Comparison of ENCODE assay signal across 12 cellular contexts in the genomic region with DNA sequence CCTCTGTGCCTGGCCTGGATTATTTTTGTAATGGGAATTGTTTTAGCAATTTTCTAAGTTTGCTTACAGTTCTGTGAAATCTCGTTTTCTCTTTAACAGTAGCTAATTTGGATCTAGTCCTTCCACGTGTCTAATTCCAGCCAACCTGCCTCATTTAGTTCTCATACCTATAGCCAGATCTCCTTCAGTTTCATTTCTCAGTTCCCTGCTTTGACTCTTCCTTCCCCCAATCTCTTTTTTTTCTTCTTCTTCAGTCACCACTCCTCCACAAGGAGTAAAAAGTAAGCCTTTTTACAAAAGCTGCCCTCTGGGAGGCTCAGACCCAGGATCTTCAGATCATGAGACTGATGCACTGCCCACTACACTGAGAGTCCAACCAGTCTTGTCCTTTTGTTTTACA. TPM values are rescaled to one million over a fixed set of nuclear protein-coding genes. Genes with fewer than 3 reads are reported as not detected.
A peak's percentile ranks its signal among the peaks of the same experiment; 100 is the strongest.
DNase-seq lines count a peak whose midpoint lies in the region; ATAC-seq and TF ChIP-seq lines count a peak whose summit lies in the region.
"Had no signal": no experiment of that assay in that cellular context is flagged by ENCODE, and none has a peak within 500 bp of the region (broad histone marks: within the 10 kb centered on the region; RNA-seq: fewer than 3 reads in every experiment).

No MANE protein-coding gene starts in this region.

- H3K36me3 Mint-ChIP-seq in stimulated activated naive CD8-positive, alpha-beta T cell treated with anti-CD3 and anti-CD28 coated beads, Interleukin-15, Interleukin-2, amounts not matched to agents 100 ng/mL and 50 ng/mL, for 24 hours (ENCODE audit: low read depth): peaks cover 30% of the 10 kb centered on the region
- no peaks in the 10 kb centered on the region for H3K36me3 Mint-ChIP-seq in type B pancreatic cell

- no peak for TF ChIP-seq POLR2A in vagina (IDR thresholded peaks at IDR 0.05)

- H3K9ac ChIP-seq in SU-DHL-6 (ENCODE audit: low read length): peak overlapping the region; percentile 75

- no peak for ATAC-seq in stimulated activated naive CD8-positive, alpha-beta T cell treated with anti-CD3 and anti-CD28 coated beads, Interleukin-15, Interleukin-2, amounts not matched to agents 100 U/mL and 50 U/mL, for 24 hours
- ATAC-seq in HG02759 (IDR thresholded peaks at IDR 0.05; ENCODE audit: unreplicated experiment): no peak
- no peak for ATAC-seq in HG02571 (IDR thresholded peaks at IDR 0.05; ENCODE audit: unreplicated experiment)

- H3K4me3 Mint-ChIP-seq in stimulated activated naive CD8-positive, alpha-beta T cell treated with anti-CD3 and anti-CD28 coated beads, Interleukin-15, Interleukin-2, amounts not matched to agents 100 ng/mL and 50 ng/mL, for 24 hours: peak overlapping the region; percentile 75
- peak overlapping the region; percentile 82 for H3K4me3 Mint-ChIP-seq in type B pancreatic cell

- H3K27ac ChIP-seq in SU-DHL-6 (ENCODE audit: low read depth, low read length): peak overlapping the region; percentile 49
- no peak overlapping the region for H3K27ac ChIP-seq in vagina

- no peaks in the 10 kb centered on the region for H3K36me3 ChIP-seq in SU-DHL-6 (ENCODE audit: low read length)
- peaks cover 0 to 33% of the 10 kb centered on the region in 2 donors for H3K36me3 ChIP-seq in vagina

- no peaks in the 10 kb centered on the region for H3K9me3 Mint-ChIP-seq in stimulated activated naive CD8-positive, alpha-beta T cell treated with anti-CD3 and anti-CD28 coated beads, Interleukin-15, Interleukin-2, amounts not matched to agents 100 ng/mL and 50 ng/mL, for 24 hours
- no peaks in the 10 kb centered on the region for H3K9me3 Mint-ChIP-seq in type B pancreatic cell

- H3K4me2 ChIP-seq in SU-DHL-6 (ENCODE audit: low read depth, low read length, poor library complexity, severe bottlenecking): peak overlapping the region; percentile 89

- H3K4me1 ChIP-seq in vagina: peaks cover 34% of the 10 kb centered on the region

- peaks cover 10% of the 10 kb centered on the region; the same call in 1 of the 2 replicates for H3K79me2 ChIP-seq in SU-DHL-6 (ENCODE audit: insufficient read depth, low read length)

- no peaks in the 10 kb centered on the region for H3K27me3 Mint-ChIP-seq in stimulated activated naive CD8-positive, alpha-beta T cell treated with anti-CD3 and anti-CD28 coated beads, Interleukin-15, Interleukin-2, amounts not matched to agents 100 ng/mL and 50 ng/mL, for 24 hours
- no peaks in the 10 kb centered on the region for H3K27me3 Mint-ChIP-seq in type B pancreatic cell

- peak overlapping the region; percentile 67 for H3K4me3 ChIP-seq in SU-DHL-6 (ENCODE audit: insufficient read depth, low read length, poor library complexity, severe bottlenecking)
- peak overlapping the region; percentile 90 for H3K4me3 ChIP-seq in fibroblast of mammary gland (ENCODE audit: control insufficient read depth, low read depth, low read length)
- H3K4me3 ChIP-seq in vagina: no peak overlapping the region

- no peak overlapping the region for H2AFZ ChIP-seq in SU-DHL-6 (ENCODE audit: low read depth, low read length, severe bottlenecking)

- no peaks in the 10 kb centered on the region for H3K9me2 ChIP-seq in SU-DHL-6 (replicated peaks; ENCODE audit: insufficient read depth, low read length)

- no peaks in the 10 kb centered on the region for H4K20me1 ChIP-seq in SU-DHL-6 (ENCODE audit: low read depth, low read length)

- peak overlapping the region; percentile 88 for H3K27ac Mint-ChIP-seq in stimulated activated naive CD8-positive, alpha-beta T cell treated with anti-CD3 and anti-CD28 coated beads, Interleukin-15, Interleukin-2, amounts not matched to agents 100 ng/mL and 50 ng/mL, for 24 hours
- H3K27ac Mint-ChIP-seq in type B pancreatic cell: peak overlapping the region; percentile 7

- no peak for TF ChIP-seq CTCF in SU-DHL-6 (IDR thresholded peaks at IDR 0.05; ENCODE audit: insufficient read depth, low read length, poor library complexity, severe bottlenecking)
- TF ChIP-seq CTCF in fibroblast of mammary gland (conservative IDR thresholded peaks at IDR 0.05; ENCODE audit: control insufficient read depth, insufficient read depth, low read depth, low read length): no peak
- no peak for TF ChIP-seq CTCF in type B pancreatic cell (conservative IDR thresholded peaks at IDR 0.05)
- TF ChIP-seq CTCF in vagina (IDR thresholded peaks at IDR 0.05): no peak

- H3F3A ChIP-seq in SU-DHL-6 (ENCODE audit: insufficient read depth): peaks cover 15% of the 10 kb centered on the region

- no peaks in the 10 kb centered on the region for H3K9me3 ChIP-seq in SU-DHL-6 (ENCODE audit: insufficient read depth, low read length)
- H3K9me3 ChIP-seq in vagina: no peaks in the 10 kb centered on the region
- H3K9me3 ChIP-seq: upper lobe of left lung had no signal

- no peak for DNase-seq in stimulated activated naive CD8-positive, alpha-beta T cell treated with anti-CD3 and anti-CD28 coated beads, Interleukin-15, Interleukin-2, amounts not matched to agents 100 U/mL and 50 U/mL, for 24 hours
- DNase-seq in fibroblast of mammary gland (ENCODE audit: low read depth): no peak
- no peak for DNase-seq in type B pancreatic cell (ENCODE audit: extremely low spot score, unreplicated experiment)
- DNase-seq in vagina (ENCODE audit: extremely low spot score in 2 of 2): no peak
- DNase-seq: NCI-H510A had no signal

- H3K4me1 Mint-ChIP-seq in stimulated activated naive CD8-positive, alpha-beta T cell treated with anti-CD3 and anti-CD28 coated beads, Interleukin-15, Interleukin-2, amounts not matched to agents 100 ng/mL and 50 ng/mL, for 24 hours (ENCODE audit: low read depth): peaks cover 58% of the 10 kb centered on the region
- H3K4me1 Mint-ChIP-seq in type B pancreatic cell (ENCODE audit: unreplicated experiment): peaks cover 26% of the 10 kb centered on the region

- no peaks in the 10 kb centered on the region for H3K27me3 ChIP-seq in SU-DHL-6 (ENCODE audit: low read length)
- H3K27me3 ChIP-seq in vagina: no peaks in the 10 kb centered on the region
- H3K27me3 ChIP-seq: upper lobe of left lung had no signal

- intact Hi-C loops in vagina (cut with DNase I): no loop called here

RNA-seq across cellular contexts. Expression of a gene that starts 1.4 kb away (rescaled TPM):
- total RNA-seq in type B pancreatic cell (ENCODE audit: low replicate concordance) (14.3 and 16.4 TPM in 2 replicates), vagina (15.0 TPM)

RNA-seq across cellular contexts. Expression of a gene that starts 6.0 kb away (rescaled TPM):
- total RNA-seq in type B pancreatic cell (ENCODE audit: low replicate concordance) (5.6 and 11.1 TPM in 2 replicates), vagina (0.74 TPM)

RNA-seq across cellular contexts. Expression of a gene that starts 10.1 kb away (rescaled TPM):
- total RNA-seq in type B pancreatic cell (ENCODE audit: low replicate concordance) (156 and 170 TPM in 2 replicates), vagina (122 TPM)

RNA-seq across cellular contexts. Expression of a gene that starts 21.1 kb away (rescaled TPM):
- total RNA-seq in type B pancreatic cell (ENCODE audit: low replicate concordance): 0.33 and 8.3 TPM in 2 replicates
- total RNA-seq in vagina: 10.6 TPM
- total RNA-seq: fibroblast of villous mesenchyme, mononuclear cell had no signal

Comparison
In these comparisons a context has a peak if more than half of its experiments do, and no peak if none do; other contexts are left out.
1. H3K4me3 ChIP-seq: peak in SU-DHL-6 (single experiment) and fibroblast of mammary gland (single experiment); none in vagina (0 of 2).